Comparison of ENCODE assay signal across 31 cellular contexts in genomic region chr17:66630379-66630778, GRCh38.
"Had no signal": no experiment of that assay in that cellular context is flagged by ENCODE, and none has a peak within 500 bp of the region (broad histone marks: within the 10 kb centered on the region; RNA-seq: fewer than 3 reads in every experiment).

No MANE protein-coding gene starts in this region.

- H3K27me3 ChIP-seq: ascending aorta, breast epithelium, cardiac muscle cell, dorsolateral prefrontal cortex, esophagus muscularis mucosa, foreskin keratinocyte, gastroesophageal sphincter, heart right ventricle had no signal

- H3K4me1 ChIP-seq: ascending aorta, breast epithelium, foreskin keratinocyte had no signal

- H3K4me3 Mint-ChIP-seq: activated CD4-positive, alpha-beta memory T cell treated with anti-CD3 and anti-CD28 coated beads for 36 hours; activated CD4-positive, alpha-beta T cell treated with anti-CD3 and anti-CD28 coated beads for 36 hours; activated CD4-positive, alpha-beta T cell treated with anti-CD3 and anti-CD28 coated beads, Interleukin-2, amount 10 ng/mL, durations not matched to agents 24 days and 14 days; activated CD8-positive, alpha-beta memory T cell treated with anti-CD3 and anti-CD28 coated beads, Interleukin-2, amount 10 ng/mL, durations not matched to agents 7 days and 5 days; activated CD8-positive, alpha-beta T cell treated with anti-CD3 and anti-CD28 coated beads, Interleukin-2, amount 10 ng/mL, durations not matched to agents 7 days and 5 days; activated naive CD8-positive, alpha-beta T cell treated with anti-CD3 and anti-CD28 coated beads for 36 hours; brain; dendritic cell treated with granulocyte-macrophage colony-stimulating factor and Interleukin-4, amounts not matched to agents 40 ng/mL and 50 ng/mL, for 4 days; effector memory CD8-positive, alpha-beta T cell had no signal

- H3K36me3 Mint-ChIP-seq: brain had no signal

- H3K27ac Mint-ChIP-seq: activated CD4-positive, alpha-beta memory T cell treated with anti-CD3 and anti-CD28 coated beads for 36 hours; activated CD4-positive, alpha-beta T cell treated with anti-CD3 and anti-CD28 coated beads for 36 hours; activated CD4-positive, alpha-beta T cell treated with anti-CD3 and anti-CD28 coated beads, Interleukin-2, amount 10 ng/mL, durations not matched to agents 24 days and 14 days; activated CD8-positive, alpha-beta memory T cell treated with anti-CD3 and anti-CD28 coated beads, Interleukin-2, amount 10 ng/mL, durations not matched to agents 7 days and 5 days; activated CD8-positive, alpha-beta T cell treated with anti-CD3 and anti-CD28 coated beads, Interleukin-2, amount 10 ng/mL, durations not matched to agents 7 days and 5 days; dendritic cell treated with granulocyte-macrophage colony-stimulating factor and Interleukin-4, amounts not matched to agents 40 ng/mL and 50 ng/mL, for 4 days had no signal

- H3K4me3 ChIP-seq: ascending aorta, breast epithelium, cardiac muscle cell, coronary artery, dorsolateral prefrontal cortex, esophagus muscularis mucosa, gastroesophageal sphincter, heart right ventricle had no signal

- H3K27ac ChIP-seq: ascending aorta, breast epithelium, cardiac muscle cell, coronary artery, dorsolateral prefrontal cortex, esophagus muscularis mucosa, foreskin keratinocyte, gastroesophageal sphincter, heart right ventricle had no signal

- H3K27me3 Mint-ChIP-seq: activated CD4-positive, alpha-beta memory T cell treated with anti-CD3 and anti-CD28 coated beads for 36 hours; activated CD4-positive, alpha-beta T cell treated with anti-CD3 and anti-CD28 coated beads for 36 hours; activated CD4-positive, alpha-beta T cell treated with anti-CD3 and anti-CD28 coated beads, Interleukin-2, amount 10 ng/mL, durations not matched to agents 24 days and 14 days; activated CD8-positive, alpha-beta memory T cell treated with anti-CD3 and anti-CD28 coated beads, Interleukin-2, amount 10 ng/mL, durations not matched to agents 7 days and 5 days; activated naive CD8-positive, alpha-beta T cell treated with anti-CD3 and anti-CD28 coated beads for 36 hours; brain; dendritic cell treated with granulocyte-macrophage colony-stimulating factor and Interleukin-4, amounts not matched to agents 40 ng/mL and 50 ng/mL, for 4 days; effector memory CD8-positive, alpha-beta T cell had no signal

- H3K9me3 Mint-ChIP-seq: activated CD4-positive, alpha-beta memory T cell treated with anti-CD3 and anti-CD28 coated beads for 36 hours; activated CD4-positive, alpha-beta T cell treated with anti-CD3 and anti-CD28 coated beads, Interleukin-2, amount 10 ng/mL, durations not matched to agents 24 days and 14 days; activated naive CD8-positive, alpha-beta T cell treated with anti-CD3 and anti-CD28 coated beads for 36 hours; brain; dendritic cell treated with granulocyte-macrophage colony-stimulating factor and Interleukin-4, amounts not matched to agents 40 ng/mL and 50 ng/mL, for 4 days; effector memory CD8-positive, alpha-beta T cell had no signal

- H3K9me3 ChIP-seq: ascending aorta, breast epithelium, esophagus muscularis mucosa, gastroesophageal sphincter, heart right ventricle had no signal

- DNase-seq: activated CD4-positive, alpha-beta memory T cell treated with anti-CD3 and anti-CD28 coated beads for 36 hours; activated CD4-positive, alpha-beta T cell treated with anti-CD3 and anti-CD28 coated beads for 36 hours; activated CD4-positive, alpha-beta T cell treated with anti-CD3 and anti-CD28 coated beads, Interleukin-2, amount 10 ng/mL, durations not matched to agents 24 days and 14 days; activated CD4-positive, CD25-positive, alpha-beta regulatory T cell; activated CD4-positive, CD25-positive, alpha-beta regulatory T cell treated with anti-CD3 and anti-CD28 coated beads, Interleukin-2, amount 50 U/mL, for 72 hours; activated CD8-positive, alpha-beta memory T cell treated with anti-CD3 and anti-CD28 coated beads, Interleukin-2, amount 10 ng/mL, durations not matched to agents 7 days and 5 days; activated CD8-positive, alpha-beta memory T cell treated with anti-CD3 and anti-CD28 coated beads, Interleukin-2, amount 50 U/mL, for 4 hours; activated CD8-positive, alpha-beta T cell treated with anti-CD3 and anti-CD28 coated beads, Interleukin-2, amount 10 ng/mL, durations not matched to agents 7 days and 5 days; activated effector memory CD4-positive, alpha-beta T cell treated with Interleukin-2 at 50 U/mL for 16 hours; activated gamma-delta T cell treated with Interleukin-2 at 50 U/mL for 16 hours; activated naive CD4-positive, alpha-beta T cell treated with anti-CD3 and anti-CD28 coated beads, Interleukin-2, amount 50 U/mL, for 16 hours; activated naive CD4-positive, alpha-beta T cell treated with Interleukin-2 at 50 U/mL for 16 hours; activated naive CD8-positive, alpha-beta T cell treated with anti-CD3 and anti-CD28 coated beads for 36 hours; activated T-cell treated with anti-CD3 and anti-CD28 coated beads, Interleukin-2, amount 50 U/mL, for 1 hour; activated T-cell treated with anti-CD3 and anti-CD28 coated beads, Interleukin-2, amount 50 U/mL, for 48 hours; central memory CD4-positive, alpha-beta T cell; cerebellar nuclear complex; dorsolateral prefrontal cortex; effector memory CD8-positive, alpha-beta T cell; erythroblast; foreskin keratinocyte; heart right ventricle; T-helper 2 cell had no signal

- H3K36me3 ChIP-seq: ascending aorta, breast epithelium, cardiac muscle cell, esophagus muscularis mucosa, gastroesophageal sphincter, heart right ventricle had no signal

- ATAC-seq: activated CD4-positive, alpha-beta T cell treated with anti-CD3 and anti-CD28 coated beads for 36 hours; activated CD8-positive, alpha-beta memory T cell treated with anti-CD3 and anti-CD28 coated beads, Interleukin-2, amount 10 ng/mL, durations not matched to agents 7 days and 5 days; activated CD8-positive, alpha-beta T cell treated with anti-CD3 and anti-CD28 coated beads, Interleukin-2, amount 10 ng/mL, durations not matched to agents 7 days and 5 days; effector memory CD8-positive, alpha-beta T cell; foreskin keratinocyte; gastroesophageal sphincter; heart right ventricle had no signal
